1 cellular context compared by ENCODE assay signal in the genomic region with DNA sequence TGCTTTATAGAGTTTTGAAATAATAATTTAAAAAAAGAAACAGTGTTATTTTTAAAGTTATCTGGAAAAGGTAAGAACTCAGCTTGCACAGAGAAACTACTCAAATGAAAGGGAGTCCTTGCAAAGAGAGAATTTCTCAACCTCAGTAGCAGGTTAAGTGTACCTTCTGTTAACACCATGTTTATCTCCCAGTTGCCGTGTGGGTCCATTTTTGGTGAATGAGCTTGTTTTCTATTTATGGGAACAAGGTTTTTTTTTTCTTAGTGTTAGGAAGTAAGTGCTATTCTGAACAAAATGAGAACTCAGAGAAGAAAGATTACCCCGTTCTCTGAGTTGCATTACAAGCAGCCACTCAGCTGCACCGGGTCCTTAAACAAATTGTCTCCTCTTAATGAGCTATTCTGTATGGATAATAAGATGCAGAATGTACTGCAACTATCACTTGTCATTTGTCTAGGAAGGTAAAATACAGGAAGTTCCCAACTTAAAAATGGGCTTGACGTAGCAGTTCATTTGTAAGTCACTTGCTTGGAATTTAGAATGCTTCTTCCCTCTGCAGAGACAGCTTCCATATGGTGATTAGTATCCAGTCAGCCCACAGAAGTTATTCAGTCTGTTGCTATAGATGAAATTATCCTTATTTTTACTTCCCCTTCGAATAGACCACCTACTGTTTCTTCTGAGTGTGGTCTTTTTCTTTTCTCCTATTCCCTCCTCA.
TF ChIP-seq lines count a peak whose summit lies in the region.

No MANE protein-coding gene starts in this region.

TF ChIP-seq in HepG2, 621 proteins besides CTCF, POLR2A, EP300 and RAD21 (continued from another document):
- TF ChIP-seq ZBTB43 (CRISPR knock-in tag; conservative IDR thresholded peaks at IDR 0.05) (no peak), E2F5 (CRISPR knock-in tag; conservative IDR thresholded peaks at IDR 0.05) (no peak), ZNF205 (CRISPR knock-in tag; IDR thresholded peaks at IDR 0.05) (no peak), ZNF775 (CRISPR knock-in tag; IDR thresholded peaks at IDR 0.05; ENCODE audit: borderline replicate concordance) (no peak), CBX1 (IDR thresholded peaks at IDR 0.05; ENCODE audit: low read depth) (no peak), ZNF780A (CRISPR knock-in tag; IDR thresholded peaks at IDR 0.05) (no peak), ZNF572 (CRISPR knock-in tag; IDR thresholded peaks at IDR 0.05) (no peak)
